In genomic region chr7:121479466-121479865, GRCh38 we compare ENCODE assay signal across 22 cellular contexts.
"Had no signal": no experiment of that assay in that cellular context is flagged by ENCODE, and none has a peak within 500 bp of the region (broad histone marks: within the 10 kb centered on the region; RNA-seq: fewer than 3 reads in every experiment).

No MANE protein-coding gene starts in this region.

- H3K27ac ChIP-seq: brain microvascular endothelial cell, cardiac muscle cell, Peyer's patch, RWPE1, SJCRH30 had no signal

- H3K27me3 ChIP-seq: brain microvascular endothelial cell, cardiac muscle cell, Peyer's patch, SJCRH30 had no signal

- H3K36me3 ChIP-seq: brain microvascular endothelial cell, cardiac muscle cell, Peyer's patch, SJCRH30 had no signal

- DNase-seq: activated CD4-positive, alpha-beta T cell treated with anti-CD3 and anti-CD28 coated beads for 48 hours; activated CD4-positive, alpha-beta T cell treated with anti-CD3 and anti-CD28 coated beads, Interleukin-2, amount 50 U/mL, for 4 hours; activated CD8-positive, alpha-beta memory T cell treated with anti-CD3 and anti-CD28 coated beads, Interleukin-2, amount 10 ng/mL, durations not matched to agents 7 days and 5 days; activated CD8-positive, alpha-beta T cell treated with anti-CD3 and anti-CD28 coated beads, Interleukin-2, amount 10 ng/mL, durations not matched to agents 7 days and 5 days; activated effector memory CD4-positive, alpha-beta T cell treated with anti-CD3 and anti-CD28 coated beads, Interleukin-2, amount 50 U/mL, for 16 hours; activated naive CD4-positive, alpha-beta T cell treated with Interleukin-2 at 50 U/mL for 16 hours; activated naive CD8-positive, alpha-beta T cell treated with anti-CD3 and anti-CD28 coated beads, Interleukin-2, amount 50 U/mL, for 24 hours; activated T-cell treated with anti-CD3 and anti-CD28 coated beads, Interleukin-2, amount 50 U/mL, for 24 hours; brain microvascular endothelial cell; KG1; NCI-H1092; NCI-H1417; NCI-H1694; NCI-H2029; NCI-H2107; NCI-H510A treated with DMSO at 0.1 percent for 48 hours; NK-92 treated with Interleukin-12 subunit alpha and Interleukin-12 subunit beta, amount 100 ng/mL, for 24 hours; Peyer's patch; Right ventricle myocardium superior had no signal

- H3K9me3 ChIP-seq: Peyer's patch, SJCRH30 had no signal

- H3K4me1 ChIP-seq: Peyer's patch had no signal

- H3K4me3 ChIP-seq: cardiac muscle cell, Peyer's patch had no signal
